Comparison of ENCODE assay signal across 7 cellular contexts in genomic region chr1:30907641-30908445, GRCh38. TPM values are rescaled to one million over a fixed set of nuclear protein-coding genes. Genes with fewer than 3 reads are reported as not detected.
DNase-seq lines count a peak whose midpoint lies in the region; ATAC-seq, FAIRE-seq and TF ChIP-seq lines count a peak whose summit lies in the region.

No MANE protein-coding gene starts in this region.

- no peak for TF ChIP-seq EP300 in K562 (IDR thresholded peaks at IDR 0.05; ENCODE audit: low read length)

- no peaks in the 10 kb centered on the region for H3K9me2 ChIP-seq in MM.1S (replicated peaks; ENCODE audit: insufficient read depth, low read length)

- H3K36me3 ChIP-seq in MM.1S (replicated peaks; ENCODE audit: insufficient read depth, low read length): no peaks in the 10 kb centered on the region
- H3K36me3 ChIP-seq in K562 (ENCODE audit: control insufficient read depth, insufficient read depth, low read length): no peaks in the 10 kb centered on the region
- H3K36me3 ChIP-seq in right lobe of liver: no peaks in the 10 kb centered on the region

- CTCF ChIA-PET in K562 (lab: Yijun Ruan, JAX; ENCODE audit: low intra/inter-chr PET ratio): interaction anchor here (4.7 to 4.8 kb wide), 2 partner anchors 105 to 125 kb away, joined by 90 to 109 read pairs; no protein-coding TSS in a partner anchor

- no peak for TF ChIP-seq RAD21 in K562 (CRISPR knock-in tag; conservative IDR thresholded peaks at IDR 0.05 in 1 of 2, IDR thresholded peaks at IDR 0.05 in 1 of 2)

- FAIRE-seq in K562 (lab: Jason Lieb, UNC) (no peak), D721Med (lab: Jason Lieb, UNC) (no peak)

- no peaks in the 10 kb centered on the region for H3F3A ChIP-seq in MM.1S (ENCODE audit: insufficient read depth, low read length)

- in situ Hi-C loops in K562 (cut with MboI): no loop called here

- H3K4me2 ChIP-seq in MM.1S (ENCODE audit: low read depth, low read length) (peak overlapping the region; percentile 21; the same call in 1 of the 2 replicates), K562 (ENCODE audit: insufficient read depth, low read length) (peak overlapping the region; percentile 70)

- no peaks in the 10 kb centered on the region for H3K9me1 ChIP-seq in K562 (ENCODE audit: control insufficient read depth, insufficient read depth, low read length)

- no TSS peak for BruUV-seq in K562 (replicated peaks; lab: Mats Ljungman, UMichigan)

- H3K4me1 ChIP-seq in MM.1S (ENCODE audit: low read length) (no peaks in the 10 kb centered on the region), K562 (replicated peaks in 1 of 2; ENCODE audit: control insufficient read depth in 2 of 2, insufficient read depth in 2 of 2, low read length in 2 of 2) (peaks cover 27 to 55% of the 10 kb centered on the region in 2 experiments), right lobe of liver (peaks cover 0 to 4% (median 0%) of the 10 kb centered on the region in 4 donors)

- no peak for ATAC-seq in K562
- ATAC-seq in right lobe of liver: no peak
- ATAC-seq in GM18519 (IDR thresholded peaks at IDR 0.05; ENCODE audit: low FRiP score, unreplicated experiment): no peak

- H3K79me2 ChIP-seq in MM.1S (ENCODE audit: low read length): no peaks in the 10 kb centered on the region
- H3K79me2 ChIP-seq in K562 (ENCODE audit: control insufficient read depth, insufficient read depth, low read length): peaks cover 19% of the 10 kb centered on the region

- WGBS in K562 (ENCODE audit: insufficient coverage, low coverage, missing lambda C conversion rate): 13% methylated on average over 29 of the region's 64 CpGs
- WGBS in right lobe of liver (ENCODE audit: insufficient coverage, low coverage, low lambda C conversion rate, missing lambda C conversion rate): 36% methylated on average over 10 of the region's 64 CpGs

- H3K9ac ChIP-seq in MM.1S (ENCODE audit: low read length) (no peak overlapping the region), K562 (ENCODE audit: insufficient read depth in 1 of 2, low read depth in 2 of 2, low read length in 2 of 2) (peak overlapping the region; percentile 54 to 92; a peak in 3 of 4 replicates)

- TF ChIP-seq CTCF in MM.1S (IDR thresholded peaks at IDR 0.05; ENCODE audit: low read length): no peak
- no peak for TF ChIP-seq CTCF in K562 (IDR thresholded peaks at IDR 0.05 in 2 of 3, conservative IDR thresholded peaks at IDR 0.05 in 1 of 3; ENCODE audit: insufficient read depth in 2 of 3, low read depth in 1 of 3, low read length in 3 of 3)
- no peak for TF ChIP-seq CTCF in right lobe of liver (IDR thresholded peaks at IDR 0.05)
- TF ChIP-seq CTCF in D721Med (IDR thresholded peaks at IDR 0.05; ENCODE audit: insufficient read depth, missing control alignments): no peak

- intact Hi-C loops in K562 (cut with micrococcal nuclease) (no loop called here), right lobe of liver (cut with DNase I) (no loop called here)

- H3K9me3 ChIP-seq in MM.1S (replicated peaks; ENCODE audit: insufficient read depth, low read length) (no peaks in the 10 kb centered on the region), K562 (replicated peaks; ENCODE audit: control insufficient read depth, insufficient read depth, low read depth, low read length) (no peaks in the 10 kb centered on the region), right lobe of liver (no peaks in the 10 kb centered on the region)

- POLR2A ChIA-PET in K562 (lab: Yijun Ruan, JAX): interaction anchor here (1.0 to 2.5 kb wide), 5 partner anchors 11 to 182 kb away, joined by 3 to 12 read pairs (median 4); no protein-coding TSS in a partner anchor

- no peak for TF ChIP-seq POLR2A in K562 (conservative IDR thresholded peaks at IDR 0.05)
- TF ChIP-seq POLR2A in right lobe of liver (IDR thresholded peaks at IDR 0.05): no peak

- H3K27me3 ChIP-seq in MM.1S (replicated peaks; ENCODE audit: insufficient read depth, low read length): peaks cover 40% of the 10 kb centered on the region
- no peaks in the 10 kb centered on the region for H3K27me3 ChIP-seq in K562 (ENCODE audit: control insufficient read depth in 2 of 2, insufficient read depth in 2 of 2, low read length in 2 of 2)
- H3K27me3 ChIP-seq in right lobe of liver: no peaks in the 10 kb centered on the region

- no peak overlapping the region for H2AFZ ChIP-seq in MM.1S (ENCODE audit: low read length)
- no peak overlapping the region for H2AFZ ChIP-seq in K562 (ENCODE audit: low read depth, low read length)

- H4K20me1 ChIP-seq in MM.1S (ENCODE audit: insufficient read depth, low read length) (no peaks in the 10 kb centered on the region), K562 (replicated peaks; ENCODE audit: control insufficient read depth, insufficient read depth, low read length) (peaks cover 15% of the 10 kb centered on the region)

- no peak for DNase-seq in MM.1S
- peak in 3 of 4 experiments; percentile 29 to 80 (median 79) for DNase-seq in K562 (ENCODE audit: extremely low read depth in 1 of 4, low spot score in 3 of 4)
- DNase-seq in right lobe of liver: peak in 2 of 3 donors; percentile 48 to 54
- no peak for DNase-seq in NCI-H524 treated with DMSO at 0.1 percent for 48 hours (lab: John Stamatoyannopoulos, UW)
- DNase-seq in D721Med (ENCODE audit: insufficient read length, low spot score): no peak

- H3K27ac ChIP-seq in MM.1S (ENCODE audit: low read length) (no peak overlapping the region), K562 (ENCODE audit: extremely low read depth, low read depth, low read length) (peak overlapping the region; percentile 26; the same call in 1 of the 3 replicates), right lobe of liver (peak overlapping the region in 2 of 3 donors; percentile 20 to 53), temporal lobe (ENCODE audit: low read depth, low read length) (peak overlapping the region; percentile 65)

- H3K4me3 ChIP-seq in MM.1S (ENCODE audit: low read length): no peak overlapping the region
- H3K4me3 ChIP-seq in K562: peak overlapping the region; percentile 47
- H3K4me3 ChIP-seq in right lobe of liver: peak overlapping the region; percentile 33 to 45 (median 42)

TF ChIP-seq in K562, 482 proteins besides CTCF, POLR2A, EP300 and RAD21 (continues in another document):
- TF ChIP-seq DPF2 (IDR thresholded peaks at IDR 0.05): peak; percentile 33; the same call in 1 of the 2 replicates
- no peak for TF ChIP-seq CBFB (CRISPR knock-in tag; IDR thresholded peaks at IDR 0.05)
- TF ChIP-seq MTA2 (IDR thresholded peaks at IDR 0.05; ENCODE audit: low read depth): no peak
- no peak for TF ChIP-seq ZNF384 (IDR thresholded peaks at IDR 0.05; ENCODE audit: low read depth, low read length)
- TF ChIP-seq ELF4 (CRISPR knock-in tag; IDR thresholded peaks at IDR 0.05): no peak
- TF ChIP-seq EGR1 (conservative IDR thresholded peaks at IDR 0.05): peak; percentile 99
- TF ChIP-seq NR4A1 (CRISPR knock-in tag; IDR thresholded peaks at IDR 0.05): no peak
- TF ChIP-seq NR4A1 (tag; IDR thresholded peaks at IDR 0.05): no peak
- TF ChIP-seq COPS2 (conservative IDR thresholded peaks at IDR 0.05): no peak
- no peak for TF ChIP-seq NFIX (CRISPR knock-in tag; IDR thresholded peaks at IDR 0.05; ENCODE audit: low read depth)
- TF ChIP-seq ZNF282 (CRISPR knock-in tag; IDR thresholded peaks at IDR 0.05): no peak
- no peak for TF ChIP-seq ARID3B (CRISPR knock-in tag; IDR thresholded peaks at IDR 0.05; ENCODE audit: borderline replicate concordance)
- TF ChIP-seq SMARCE1 (IDR thresholded peaks at IDR 0.05): 0 out of 2 replicates have a peak, but pooled peaks have one; percentile 21
- TF ChIP-seq SETDB1 (IDR thresholded peaks at IDR 0.05; ENCODE audit: low read length): no peak
- TF ChIP-seq HLTF (IDR thresholded peaks at IDR 0.05): no peak

RNA-seq across cellular contexts. Expression of gene SDC3, which starts 0.7 kb away (rescaled TPM):
- 13.1 and 24.6 TPM in 2 replicates for total RNA-seq in K562 (2011; cell fraction: chromatin; rRNA removed; ENCODE audit: low replicate concordance)
- total RNA-seq in K562 (2011; cell fraction: nucleolus; rRNA removed): 24.0 and 32.2 TPM in 2 replicates
- total RNA-seq in K562 (2011; cell fraction: nucleoplasm; rRNA removed): 29.8 and 31.2 TPM in 2 replicates
- 12.1 and 20.7 TPM in 2 replicates for total RNA-seq in K562 (2014; rRNA removed)
- 8.6 and 9.0 TPM in 2 replicates for total RNA-seq in K562 (2014; rRNA removed; fragmentation: Illumina TruSeq; extraction: Trizol)
- total RNA-seq in K562 (2015; rRNA removed; fragmentation: Illumina TruSeq; extraction: Trizol): 17.6 and 18.3 TPM in 2 replicates
- 39.4 and 44.1 TPM in 2 replicates for total RNA-seq in K562 (2021)
- 6.5 and 8.9 TPM in 2 replicates for polyA plus RNA-seq in K562 (2011; rRNA removed)
- polyA plus RNA-seq in K562 (2011; cell fraction: cytosol; rRNA removed): 8.4 and 12.2 TPM in 2 replicates
- polyA plus RNA-seq in K562 (2011; cell fraction: nucleus; rRNA removed): 15.0 and 19.6 TPM in 2 replicates
- 39.4 and 99.6 TPM in 2 replicates for polyA plus RNA-seq in K562 (2012)
- 30.5 and 39.3 TPM in 2 replicates for polyA plus RNA-seq in K562 (2014; fragmentation: Illumina TruSeq; extraction: Trizol)
- under 1 TPM; 0.38 to 0.56 TPM for polyA plus RNA-seq in K562 (2014; fragmentation: Nextera tagmentation; extraction: Ambion mirVana)
- 20.4 and 24.5 TPM in 2 replicates for polyA plus RNA-seq in K562 (2014; rRNA removed)
- 4.6 and 6.4 TPM in 2 replicates for polyA minus RNA-seq in K562 (2011; rRNA and poly(A)+ RNA removed)
- 12.1 and 19.4 TPM in 2 replicates for polyA minus RNA-seq in K562 (2011; cell fraction: cytosol; rRNA and poly(A)+ RNA removed)
- 3.4 and 3.8 TPM in 2 replicates for polyA minus RNA-seq in K562 (2011; cell fraction: nucleus; rRNA and poly(A)+ RNA removed)
- 10 to 100 TPM; 13.8 to 45.7 (median 16.2) TPM for total RNA-seq in right lobe of liver
- total RNA-seq in temporal lobe: 98.1 TPM

Comparison
In these comparisons a context has a peak if more than half of its experiments do, and no peak if none do; other contexts are left out.
1. DNase-seq: peak in K562 (3 of 4) and right lobe of liver (2 of 3); none in MM.1S (single experiment), NCI-H524 treated with DMSO at 0.1 percent for 48 hours (single experiment) and D721Med (single experiment).